ENCODE assay signal across 8 cellular contexts in the genomic region with DNA sequence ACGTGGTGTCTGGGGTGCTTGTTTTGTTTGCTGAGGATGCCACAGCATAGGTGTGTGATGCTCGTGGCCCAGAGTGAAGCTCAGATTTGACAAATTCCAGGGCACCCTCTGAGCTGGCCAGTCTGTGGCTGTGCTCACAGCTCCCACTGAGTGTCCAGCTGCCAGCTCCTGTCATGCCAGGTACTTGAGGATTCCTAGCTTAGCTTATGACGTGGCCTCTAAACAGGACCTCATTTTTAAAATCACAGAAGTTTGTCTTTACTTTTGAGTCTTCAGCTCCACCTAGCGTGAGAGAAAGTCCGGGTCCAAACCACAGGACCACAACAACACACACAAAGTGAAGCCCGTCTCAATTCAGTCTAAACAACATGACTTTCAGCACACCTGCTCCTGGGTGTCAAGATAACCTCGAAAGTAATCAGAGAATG.
DNase-seq lines count a peak whose midpoint lies in the region; FAIRE-seq and TF ChIP-seq lines count a peak whose summit lies in the region.

No MANE protein-coding gene starts in this region.

- no peak for FAIRE-seq in kidney (lab: Jason Lieb, UNC)

- H3K4me1 ChIP-seq in kidney (ENCODE audit: control insufficient read depth in 1 of 2, insufficient read depth in 1 of 2, low read depth in 1 of 2, low read length in 2 of 2), result no peaks in the 10 kb centered on the region

- intact Hi-C loops in kidney (cut with DNase I), result no loop called here

- H3K36me3 ChIP-seq in kidney (ENCODE audit: control insufficient read depth in 1 of 2, insufficient read depth in 2 of 2, low read length in 2 of 2), result peaks cover 22 to 26% of the 10 kb centered on the region in 2 donors

- H3K4me3 ChIP-seq in kidney (ENCODE audit: low read length in 2 of 2), result no peak overlapping the region

- H3K9ac ChIP-seq in kidney (ENCODE audit: low read length in 2 of 2), result no peak overlapping the region

- TF ChIP-seq CTCF in kidney (IDR thresholded peaks at IDR 0.05; ENCODE audit: borderline replicate concordance, extremely low read depth, insufficient read depth), result no peak

- peak; percentile 54 for DNase-seq in EL
- DNase-seq in H4 (ENCODE audit: low spot score), result peak; percentile 62
- DNase-seq in RKO (ENCODE audit: low spot score), result peak; percentile 24
- DNase-seq in iris pigment epithelial cell (ENCODE audit: low read depth), result peak; percentile 79
- no peak for DNase-seq in SKM-1 (lab: John Stamatoyannopoulos, UW; ENCODE audit: unreplicated experiment)
- DNase-seq in stimulated activated CD4-positive, alpha-beta T cell treated with anti-CD3 and anti-CD28 coated beads, Interleukin-2, amount 100 ng/mL, for 24 hours, result no peak
- no peak for DNase-seq in kidney
- no peak for DNase-seq in globus pallidus (ENCODE audit: low spot score)

- no peak overlapping the region for H3K27ac ChIP-seq in kidney (ENCODE audit: low read depth in 2 of 2, low read length in 2 of 2)

- no peaks in the 10 kb centered on the region for H3K9me3 ChIP-seq in kidney (ENCODE audit: control insufficient read depth in 1 of 2, low read length in 2 of 2)

Comparison
In these comparisons a context has a peak if more than half of its experiments do, and no peak if none do; other contexts are left out.
1. DNase-seq: peak in EL (single experiment), H4 (single experiment), RKO (single experiment) and iris pigment epithelial cell (single experiment); none in SKM-1 (single experiment), stimulated activated CD4-positive, alpha-beta T cell treated with anti-CD3 and anti-CD28 coated beads, Interleukin-2, amount 100 ng/mL, for 24 hours (0 of 2), kidney (single experiment) and globus pallidus (single experiment).